ENCODE assay signal across 1 cellular context in the genomic region with DNA sequence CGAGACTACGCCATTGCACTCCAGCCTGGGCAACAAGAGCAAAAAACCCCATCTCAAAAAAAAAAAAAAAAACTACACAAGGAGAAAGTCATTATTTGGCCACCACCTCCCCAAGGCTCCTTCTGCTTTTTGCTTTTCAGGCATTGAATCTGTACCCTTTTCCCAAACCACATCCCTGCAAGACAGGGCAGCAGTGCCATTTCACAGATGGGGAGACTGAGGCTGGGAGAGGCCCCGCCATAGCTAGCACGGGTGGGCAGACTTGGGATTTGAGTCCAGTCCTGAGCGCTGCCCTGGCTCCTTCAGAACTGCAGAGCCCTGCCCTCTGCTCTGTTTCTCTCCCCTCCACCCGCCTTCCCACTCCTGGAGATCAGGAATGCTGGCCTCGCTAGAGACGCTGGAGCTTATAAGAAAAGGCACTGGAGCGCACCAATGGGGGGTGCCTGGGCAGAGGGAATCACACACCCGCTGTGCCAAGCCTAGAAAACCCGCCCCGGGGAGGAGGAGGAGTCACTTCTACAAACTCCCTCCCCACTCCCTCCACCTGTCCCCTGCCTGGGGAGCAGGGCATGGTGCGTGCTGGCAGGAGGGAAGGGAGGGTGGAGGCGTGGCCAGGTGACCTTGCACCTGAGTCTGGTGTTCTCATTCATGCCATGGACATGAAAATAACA.
TF ChIP-seq lines count a peak whose summit lies in the region.

No MANE protein-coding gene starts in this region.

TF ChIP-seq in GM23338, 12 proteins besides CTCF, POLR2A, EP300 and RAD21:
- TF ChIP-seq, protein P1, sequence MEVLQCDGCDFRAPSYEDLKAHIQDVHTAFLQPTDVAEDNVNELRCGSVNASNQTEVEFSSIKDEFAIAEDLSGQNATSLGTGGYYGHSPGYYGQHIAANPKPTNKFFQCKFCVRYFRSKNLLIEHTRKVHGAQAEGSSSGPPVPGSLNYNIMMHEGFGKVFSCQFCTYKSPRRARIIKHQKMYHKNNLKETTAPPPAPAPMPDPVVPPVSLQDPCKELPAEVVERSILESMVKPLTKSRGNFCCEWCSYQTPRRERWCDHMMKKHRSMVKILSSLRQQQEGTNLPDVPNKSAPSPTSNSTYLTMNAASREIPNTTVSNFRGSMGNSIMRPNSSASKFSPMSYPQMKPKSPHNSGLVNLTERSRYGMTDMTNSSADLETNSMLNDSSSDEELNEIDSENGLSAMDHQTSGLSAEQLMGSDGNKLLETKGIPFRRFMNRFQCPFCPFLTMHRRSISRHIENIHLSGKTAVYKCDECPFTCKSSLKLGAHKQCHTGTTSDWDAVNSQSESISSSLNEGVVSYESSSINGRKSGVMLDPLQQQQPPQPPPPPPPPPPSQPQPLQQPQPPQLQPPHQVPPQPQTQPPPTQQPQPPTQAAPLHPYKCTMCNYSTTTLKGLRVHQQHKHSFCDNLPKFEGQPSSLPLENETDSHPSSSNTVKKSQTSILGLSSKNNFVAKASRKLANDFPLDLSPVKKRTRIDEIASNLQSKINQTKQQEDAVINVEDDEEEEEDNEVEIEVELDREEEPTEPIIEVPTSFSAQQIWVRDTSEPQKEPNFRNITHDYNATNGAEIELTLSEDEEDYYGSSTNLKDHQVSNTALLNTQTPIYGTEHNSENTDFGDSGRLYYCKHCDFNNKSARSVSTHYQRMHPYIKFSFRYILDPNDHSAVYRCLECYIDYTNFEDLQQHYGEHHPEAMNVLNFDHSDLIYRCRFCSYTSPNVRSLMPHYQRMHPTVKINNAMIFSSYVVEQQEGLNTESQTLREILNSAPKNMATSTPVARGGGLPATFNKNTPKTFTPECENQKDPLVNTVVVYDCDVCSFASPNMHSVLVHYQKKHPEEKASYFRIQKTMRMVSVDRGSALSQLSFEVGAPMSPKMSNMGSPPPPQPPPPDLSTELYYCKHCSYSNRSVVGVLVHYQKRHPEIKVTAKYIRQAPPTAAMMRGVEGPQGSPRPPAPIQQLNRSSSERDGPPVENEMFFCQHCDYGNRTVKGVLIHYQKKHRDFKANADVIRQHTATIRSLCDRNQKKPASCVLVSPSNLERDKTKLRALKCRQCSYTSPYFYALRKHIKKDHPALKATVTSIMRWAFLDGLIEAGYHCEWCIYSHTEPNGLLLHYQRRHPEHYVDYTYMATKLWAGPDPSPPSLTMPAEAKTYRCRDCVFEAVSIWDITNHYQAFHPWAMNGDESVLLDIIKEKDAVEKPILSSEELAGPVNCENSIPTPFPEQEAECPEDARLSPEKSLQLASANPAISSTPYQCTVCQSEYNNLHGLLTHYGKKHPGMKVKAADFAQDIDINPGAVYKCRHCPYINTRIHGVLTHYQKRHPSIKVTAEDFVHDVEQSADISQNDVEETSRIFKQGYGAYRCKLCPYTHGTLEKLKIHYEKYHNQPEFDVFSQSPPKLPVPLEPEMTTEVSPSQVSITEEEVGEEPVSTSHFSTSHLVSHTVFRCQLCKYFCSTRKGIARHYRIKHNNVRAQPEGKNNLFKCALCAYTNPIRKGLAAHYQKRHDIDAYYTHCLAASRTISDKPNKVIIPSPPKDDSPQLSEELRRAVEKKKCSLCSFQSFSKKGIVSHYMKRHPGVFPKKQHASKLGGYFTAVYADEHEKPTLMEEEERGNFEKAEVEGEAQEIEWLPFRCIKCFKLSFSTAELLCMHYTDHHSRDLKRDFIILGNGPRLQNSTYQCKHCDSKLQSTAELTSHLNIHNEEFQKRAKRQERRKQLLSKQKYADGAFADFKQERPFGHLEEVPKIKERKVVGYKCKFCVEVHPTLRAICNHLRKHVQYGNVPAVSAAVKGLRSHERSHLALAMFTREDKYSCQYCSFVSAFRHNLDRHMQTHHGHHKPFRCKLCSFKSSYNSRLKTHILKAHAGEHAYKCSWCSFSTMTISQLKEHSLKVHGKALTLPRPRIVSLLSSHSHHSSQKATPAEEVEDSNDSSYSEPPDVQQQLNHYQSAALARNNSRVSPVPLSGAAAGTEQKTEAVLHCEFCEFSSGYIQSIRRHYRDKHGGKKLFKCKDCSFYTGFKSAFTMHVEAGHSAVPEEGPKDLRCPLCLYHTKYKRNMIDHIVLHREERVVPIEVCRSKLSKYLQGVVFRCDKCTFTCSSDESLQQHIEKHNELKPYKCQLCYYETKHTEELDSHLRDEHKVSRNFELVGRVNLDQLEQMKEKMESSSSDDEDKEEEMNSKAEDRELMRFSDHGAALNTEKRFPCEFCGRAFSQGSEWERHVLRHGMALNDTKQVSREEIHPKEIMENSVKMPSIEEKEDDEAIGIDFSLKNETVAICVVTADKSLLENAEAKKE (CRISPR knock-in tag; IDR thresholded peaks at IDR 0.05) = no peak
- TF ChIP-seq CREB1 (CRISPR knock-in tag; IDR thresholded peaks at IDR 0.05; ENCODE audit: low read depth) (no peak; the same call in 1 of the 2 replicates), ZNF331 (CRISPR knock-in tag; IDR thresholded peaks at IDR 0.05; ENCODE audit: low read depth) (no peak), EZH2 (IDR thresholded peaks at IDR 0.05; ENCODE audit: low read depth, unreplicated experiment) (no peak), POLR2AphosphoS5 (IDR thresholded peaks at IDR 0.05; ENCODE audit: low read depth) (no peak), EZH2phosphoT487 (IDR thresholded peaks at IDR 0.05; ENCODE audit: unreplicated experiment) (no peak), ZNF114 (CRISPR knock-in tag; IDR thresholded peaks at IDR 0.05) (no peak), REST (IDR thresholded peaks at IDR 0.05; ENCODE audit: unreplicated experiment) (no peak), STAT1 (IDR thresholded peaks at IDR 0.05; ENCODE audit: unreplicated experiment) (no peak)
- TF ChIP-seq, protein P2, sequence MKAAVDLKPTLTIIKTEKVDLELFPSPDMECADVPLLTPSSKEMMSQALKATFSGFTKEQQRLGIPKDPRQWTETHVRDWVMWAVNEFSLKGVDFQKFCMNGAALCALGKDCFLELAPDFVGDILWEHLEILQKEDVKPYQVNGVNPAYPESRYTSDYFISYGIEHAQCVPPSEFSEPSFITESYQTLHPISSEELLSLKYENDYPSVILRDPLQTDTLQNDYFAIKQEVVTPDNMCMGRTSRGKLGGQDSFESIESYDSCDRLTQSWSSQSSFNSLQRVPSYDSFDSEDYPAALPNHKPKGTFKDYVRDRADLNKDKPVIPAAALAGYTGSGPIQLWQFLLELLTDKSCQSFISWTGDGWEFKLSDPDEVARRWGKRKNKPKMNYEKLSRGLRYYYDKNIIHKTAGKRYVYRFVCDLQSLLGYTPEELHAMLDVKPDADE (IDR thresholded peaks at IDR 0.05) = no peak
